8 cellular contexts compared by ENCODE assay signal in genomic region chr20:17895641-17896246, GRCh38.
DNase-seq lines count a peak whose midpoint lies in the region; ATAC-seq and TF ChIP-seq lines count a peak whose summit lies in the region.

No MANE protein-coding gene starts in this region.

- intact Hi-C loops in CD8-positive, alpha-beta T cell (cut with DNase I, micrococcal nuclease) = loop anchor here in 1 of 2 experiments (5.0 kb wide), 1 partner anchor 107 kb away; no protein-coding TSS in a partner anchor
- intact Hi-C loops in Right ventricle myocardium superior (cut with DNase I) = no loop called here

- H3K27me3 ChIP-seq in CD8-positive, alpha-beta T cell (ENCODE audit: insufficient read depth, low read length) = no peaks in the 10 kb centered on the region

- POLR2A ChIA-PET in CD8-positive, alpha-beta T cell (lab: Charles Lee) = interaction anchor here (1.0 kb wide), 1 partner anchor 42 kb away, joined by 3 read pairs; no protein-coding TSS in a partner anchor

- ATAC-seq in CD8-positive, alpha-beta T cell = peak; percentile 57
- peak; percentile 77 for ATAC-seq in HG02798 (IDR thresholded peaks at IDR 0.05; ENCODE audit: poor library complexity, unreplicated experiment)
- ATAC-seq in Right ventricle myocardium superior (ENCODE audit: poor library complexity) = peak; percentile 66

- H3K4me3 ChIP-seq in CD8-positive, alpha-beta T cell (ENCODE audit: low read depth, low read length) = no peak overlapping the region

- no peak for TF ChIP-seq CTCF in CD8-positive, alpha-beta T cell (IDR thresholded peaks at IDR 0.05)

- peaks cover 5% of the 10 kb centered on the region for H3K4me1 Mint-ChIP-seq in CD8-positive, alpha-beta T cell (ENCODE audit: low read depth)

- no peak overlapping the region for H3K27ac Mint-ChIP-seq in CD8-positive, alpha-beta T cell

- peaks cover 4% of the 10 kb centered on the region for H3K4me1 ChIP-seq in CD8-positive, alpha-beta T cell (ENCODE audit: insufficient read depth, low read length)

- H3K36me3 Mint-ChIP-seq in CD8-positive, alpha-beta T cell = no peaks in the 10 kb centered on the region

- peaks cover 22% of the 10 kb centered on the region for H3K27me3 Mint-ChIP-seq in CD8-positive, alpha-beta T cell (ENCODE audit: low read depth)

- CTCF ChIA-PET in CD8-positive, alpha-beta T cell (lab: Charles Lee) = interaction anchor here (0.8 to 2.1 kb wide), 7 partner anchors 10 to 391 kb away, joined by 3 to 9 read pairs (median 3); partner anchors contain the start of gene RRBP1

- DNase-seq in CD8-positive, alpha-beta T cell = peak in 3 of 7 experiments; percentile 21 to 39 (median 29)
- DNase-seq in activated T-cell treated with anti-CD3 and anti-CD28 coated beads for 48 hours (ENCODE audit: low read depth) = peak; percentile 69
- DNase-seq in Right ventricle myocardium superior = peak; percentile 79
- peak; percentile 48 for DNase-seq in retina
- no peak for DNase-seq in NCI-H2196 treated with DMSO at 0.1 percent for 48 hours (lab: John Stamatoyannopoulos, UW; ENCODE audit: unreplicated experiment)
- DNase-seq in SIG-M5 treated with dmso at 0.1 percent for 504 hours (lab: John Stamatoyannopoulos, UW; ENCODE audit: unreplicated experiment) = no peak
- DNase-seq in RPMI8226 = no peak

- no peak overlapping the region for H3K27ac ChIP-seq in CD8-positive, alpha-beta T cell (ENCODE audit: low read depth, low read length)

- no peaks in the 10 kb centered on the region for H3K9me3 ChIP-seq in CD8-positive, alpha-beta T cell (ENCODE audit: low read length)

- no peaks in the 10 kb centered on the region for H3K9me3 Mint-ChIP-seq in CD8-positive, alpha-beta T cell

- H3K4me3 Mint-ChIP-seq in CD8-positive, alpha-beta T cell = peak overlapping the region; percentile 61

- no peaks in the 10 kb centered on the region for H3K36me3 ChIP-seq in CD8-positive, alpha-beta T cell (ENCODE audit: insufficient read depth, low read length)

Comparison
In these comparisons a context has a peak if more than half of its experiments do, and no peak if none do; other contexts are left out.
1. DNase-seq: peak in activated T-cell treated with anti-CD3 and anti-CD28 coated beads for 48 hours (single experiment), Right ventricle myocardium superior (single experiment) and retina (single experiment); none in NCI-H2196 treated with DMSO at 0.1 percent for 48 hours (single experiment), SIG-M5 treated with dmso at 0.1 percent for 504 hours (single experiment) and RPMI8226 (single experiment).
2. Peak in every context shown above with its lines, with median percentiles within 50 percentile points of each other: ATAC-seq.